ENCODE assay signal across 1 cellular context in genomic region chr12:26255893-26256645, GRCh38.
A peak's percentile ranks its signal among the peaks of the same experiment; 100 is the strongest.
TF ChIP-seq lines count a peak whose summit lies in the region.

No MANE protein-coding gene starts in this region.

TF ChIP-seq in K562, 482 proteins besides CTCF, POLR2A, EP300 and RAD21 (continued from another document):
- TF ChIP-seq TFAP4 (CRISPR knock-in tag; IDR thresholded peaks at IDR 0.05; ENCODE audit: borderline replicate concordance) (peak; percentile 23; the same call in 1 of the 2 replicates), ZNF174 (CRISPR knock-in tag; IDR thresholded peaks at IDR 0.05) (no peak), USF2 (CRISPR knock-in tag; IDR thresholded peaks at IDR 0.05) (no peak), TSHZ1 (CRISPR knock-in tag; IDR thresholded peaks at IDR 0.05) (no peak), KHSRP (IDR thresholded peaks at IDR 0.05) (no peak), ZNF512 (tag; IDR thresholded peaks at IDR 0.05) (no peak), FOXK2 (conservative IDR thresholded peaks at IDR 0.05 in 1 of 2, IDR thresholded peaks at IDR 0.05 in 1 of 2; ENCODE audit: low read depth in 2 of 2) (no peak), NELFE (IDR thresholded peaks at IDR 0.05; ENCODE audit: insufficient read depth, insufficient read length) (no peak), ZKSCAN8 (CRISPR knock-in tag; IDR thresholded peaks at IDR 0.05) (no peak), ARID2 (IDR thresholded peaks at IDR 0.05) (no peak), DPF2 (IDR thresholded peaks at IDR 0.05) (no peak), BCOR (IDR thresholded peaks at IDR 0.05) (no peak), ZNF584 (CRISPR knock-in tag; IDR thresholded peaks at IDR 0.05; ENCODE audit: low read depth) (no peak), PPARD (CRISPR knock-in tag; IDR thresholded peaks at IDR 0.05) (no peak), CBX2 (IDR thresholded peaks at IDR 0.05; ENCODE audit: insufficient read depth, low read length, poor library complexity, severe bottlenecking) (no peak), MEF2A (IDR thresholded peaks at IDR 0.05; ENCODE audit: control insufficient read depth, low read depth, low read length) (no peak), TRIM24 (IDR thresholded peaks at IDR 0.05) (0 out of 4 replicates have a peak, but pooled peaks of 1 of the 2 experiments have one; percentile 10), EHMT2 (IDR thresholded peaks at IDR 0.05) (no peak), ZNF764 (CRISPR knock-in tag; IDR thresholded peaks at IDR 0.05; ENCODE audit: low read depth) (no peak), TRIM28 (IDR thresholded peaks at IDR 0.05) (0 out of 2 replicates have a peak, but pooled peaks have one; percentile 42), ZHX1 (conservative IDR thresholded peaks at IDR 0.05; ENCODE audit: low read length) (no peak), OTX1 (CRISPR knock-in tag; IDR thresholded peaks at IDR 0.05) (no peak), NR4A1 (CRISPR knock-in tag; IDR thresholded peaks at IDR 0.05) (no peak), NR4A1 (tag; IDR thresholded peaks at IDR 0.05) (no peak), FOXM1 (IDR thresholded peaks at IDR 0.05; ENCODE audit: low read depth) (no peak), FOXM1 (CRISPR knock-in tag; IDR thresholded peaks at IDR 0.05; ENCODE audit: low read depth) (no peak), KDM1A (IDR thresholded peaks at IDR 0.05) (no peak), NR0B1 (IDR thresholded peaks at IDR 0.05; ENCODE audit: partially characterized antibody) (no peak), ELK1 (CRISPR knock-in tag; IDR thresholded peaks at IDR 0.05) (no peak), ZNF717 (CRISPR knock-in tag; IDR thresholded peaks at IDR 0.05) (no peak), FOXA3 (CRISPR knock-in tag; conservative IDR thresholded peaks at IDR 0.05 in 1 of 2, IDR thresholded peaks at IDR 0.05 in 1 of 2) (peak; percentile 80 to 93)
TF ChIP-seq in K562: peak in this region for 4.
